ENCODE assay signal across 8 cellular contexts in genomic region chr19:16896913-16897571, GRCh38. TPM values are rescaled to one million over a fixed set of nuclear protein-coding genes. Genes with fewer than 3 reads are reported as not detected.
DNase-seq lines count a peak whose midpoint lies in the region; ATAC-seq and TF ChIP-seq lines count a peak whose summit lies in the region.

No MANE protein-coding gene starts in this region.

- H3K4me1 ChIP-seq in subcutaneous abdominal adipose tissue (ENCODE audit: control insufficient read depth in 5 of 5, insufficient read depth in 5 of 5, low read length in 5 of 5), result peaks cover 0 to 54% (median 29%) of the 10 kb centered on the region in 5 donors

- H3K9ac ChIP-seq in subcutaneous abdominal adipose tissue (ENCODE audit: low read length in 5 of 5), result peak overlapping the region in 2 of 5 donors; percentile 40 to 61

- no peaks in the 10 kb centered on the region for H3K36me3 Mint-ChIP-seq in glutamatergic neuron (ENCODE audit: unreplicated experiment)

- ATAC-seq in GM18907 (IDR thresholded peaks at IDR 0.05; ENCODE audit: unreplicated experiment), result peak; percentile 46
- ATAC-seq in HG03342 (IDR thresholded peaks at IDR 0.05; ENCODE audit: unreplicated experiment), result peak; percentile 38
- ATAC-seq in GM21367 (IDR thresholded peaks at IDR 0.05; ENCODE audit: unreplicated experiment), result no peak

- H3K4me3 Mint-ChIP-seq in glutamatergic neuron (ENCODE audit: unreplicated experiment), result peak overlapping the region; percentile 83

- H3K4me3 ChIP-seq in subcutaneous abdominal adipose tissue (ENCODE audit: low read depth in 1 of 5, low read length in 5 of 5), result peak overlapping the region; percentile 53 to 71 (median 64)

- H3K27me3 Mint-ChIP-seq in glutamatergic neuron (ENCODE audit: unreplicated experiment), result peaks cover 10% of the 10 kb centered on the region

- no peaks in the 10 kb centered on the region for H3K27me3 ChIP-seq in subcutaneous abdominal adipose tissue (ENCODE audit: control insufficient read depth in 5 of 5, insufficient read depth in 4 of 5, low read length in 5 of 5)

- H3K27ac Mint-ChIP-seq in glutamatergic neuron (ENCODE audit: unreplicated experiment), result peak overlapping the region; percentile 86

- no peak for TF ChIP-seq CTCF in glutamatergic neuron (IDR thresholded peaks at IDR 0.05; ENCODE audit: partially characterized antibody, unreplicated experiment)

- H3K36me3 ChIP-seq in subcutaneous abdominal adipose tissue (ENCODE audit: control insufficient read depth in 5 of 5, insufficient read depth in 5 of 5, low read length in 5 of 5), result no peaks in the 10 kb centered on the region

- peaks cover 24% of the 10 kb centered on the region for H3K4me1 Mint-ChIP-seq in glutamatergic neuron (ENCODE audit: low read depth, unreplicated experiment)

- H3K9me3 Mint-ChIP-seq in glutamatergic neuron (ENCODE audit: unreplicated experiment), result peaks cover 14% of the 10 kb centered on the region

- DNase-seq in SK-N-DZ (ENCODE audit: low spot score) (peak; percentile 57), glutamatergic neuron (peak; percentile 99), nucleus accumbens (lab: John Stamatoyannopoulos, UW) (peak in 47 of 56 donors; percentile 4 to 84 (median 53))
- DNase-seq in activated naive CD4-positive, alpha-beta T cell treated with anti-CD3 and anti-CD28 coated beads, Interleukin-2, amount 50 U/mL, for 16 hours, result peak; percentile 45

- no peaks in the 10 kb centered on the region for H3K9me3 ChIP-seq in subcutaneous abdominal adipose tissue (ENCODE audit: control insufficient read depth in 5 of 5, low read length in 5 of 5)

- no peak overlapping the region for H3K27ac ChIP-seq in subcutaneous abdominal adipose tissue (ENCODE audit: low read depth, low read length)

RNA-seq across cellular contexts. Expression of gene F2RL3, which starts 8.2 kb away (rescaled TPM):
- polyA plus RNA-seq in SK-N-DZ (2014; cell fraction: cytosol; rRNA removed), result not detected in 2 replicates
- not detected in 2 replicates for polyA plus RNA-seq in SK-N-DZ (2014; cell fraction: nucleus; rRNA removed)
- not detected for total RNA-seq in glutamatergic neuron (ENCODE audit: unreplicated experiment)

Comparison
In these comparisons a context has a peak if more than half of its experiments do, and no peak if none do; other contexts are left out.
1. DNase-seq: peak in every context shown above with its lines; median percentile 99 in glutamatergic neuron; 57 in SK-N-DZ; 53 in nucleus accumbens; 45 in activated naive CD4-positive, alpha-beta T cell treated with anti-CD3 and anti-CD28 coated beads, Interleukin-2, amount 50 U/mL, for 16 hours.